26 cellular contexts compared by ENCODE assay signal in genomic region chr4:44661940-44662622, GRCh38. TPM values are rescaled to one million over a fixed set of nuclear protein-coding genes. Genes with fewer than 3 reads are reported as not detected.
A peak's percentile ranks its signal among the peaks of the same experiment; 100 is the strongest.
DNase-seq lines count a peak whose midpoint lies in the region; ATAC-seq and TF ChIP-seq lines count a peak whose summit lies in the region.
"Had no signal": no experiment of that assay in that cellular context is flagged by ENCODE, and none has a peak within 500 bp of the region (broad histone marks: within the 10 kb centered on the region; RNA-seq: fewer than 3 reads in every experiment).

No MANE protein-coding gene starts in this region.

- ATAC-seq in HG02610 (IDR thresholded peaks at IDR 0.05; ENCODE audit: unreplicated experiment), result peak; percentile 8
- ATAC-seq in foreskin keratinocyte, result peak; percentile 35
- ATAC-seq: GM23338, mucosa of descending colon had no signal

- peak; percentile 62 for DNase-seq in DMS53 treated with DMSO at 0.1 percent for 48 hours (lab: John Stamatoyannopoulos, UW; ENCODE audit: unreplicated experiment)
- peak; percentile 17 for DNase-seq in RKO (ENCODE audit: low spot score)
- DNase-seq in foreskin keratinocyte, result no peak
- no peak for DNase-seq in activated CD8-positive, alpha-beta memory T cell treated with anti-CD3 and anti-CD28 coated beads for 24 hours
- no peak for DNase-seq in GM10248 (ENCODE audit: extremely low spot score)
- DNase-seq in neural progenitor cell (ENCODE audit: low spot score), result no peak
- DNase-seq in amniotic stem cell (lab: John Stamatoyannopoulos, UW), result no peak
- DNase-seq: activated CD4-positive, alpha-beta T cell treated with anti-CD3 and anti-CD28 coated beads for 48 hours; islet precursor cell; mucosa of descending colon; NCI-H1048; NCI-H187; NCI-H2227 treated with DMSO at 0.1 percent for 48 hours; NCI-H748 treated with DMSO at 0.1 percent for 48 hours; SJCRH30; stimulated activated naive B cell treated with anti-CD40 and anti-IgM and Interleukin-4, amounts not matched to agents 10 μg/mL and 1 μg/mL and 100 μg/mL, for 72 hours had no signal

- H3K4me3 ChIP-seq in neural progenitor cell, result no peak overlapping the region
- H3K4me3 ChIP-seq: GM23338, mucosa of descending colon, SJCRH30, skin epidermis, thoracic aorta had no signal

- H3K4me1 ChIP-seq in foreskin keratinocyte (no peaks in the 10 kb centered on the region), neural progenitor cell (no peaks in the 10 kb centered on the region)
- H3K4me1 ChIP-seq: SJCRH30 had no signal

- no peaks in the 10 kb centered on the region for H3K9me3 Mint-ChIP-seq in neural progenitor cell
- H3K9me3 Mint-ChIP-seq: GM23338; stimulated activated naive B cell treated with anti-CD40 and anti-IgM and Interleukin-4, amounts not matched to agents 10 μg/mL and 1 μg/mL and 100 μg/mL, for 72 hours had no signal

- H3K9me3 ChIP-seq in neural progenitor cell (ENCODE audit: low read depth), result no peaks in the 10 kb centered on the region
- H3K9me3 ChIP-seq: mucosa of descending colon, SJCRH30, thoracic aorta had no signal

- H3K27ac ChIP-seq in foreskin keratinocyte, result no peak overlapping the region
- no peak overlapping the region for H3K27ac ChIP-seq in neural progenitor cell
- H3K27ac ChIP-seq: C4-2B, KMS-11, SJCRH30, skin epidermis, thoracic aorta had no signal

- H3K4me3 Mint-ChIP-seq in neural progenitor cell, result no peak overlapping the region
- H3K4me3 Mint-ChIP-seq: activated naive CD8-positive, alpha-beta T cell; GM23338; stimulated activated naive B cell treated with anti-CD40 and anti-IgM and Interleukin-4, amounts not matched to agents 10 μg/mL and 1 μg/mL and 100 μg/mL, for 72 hours had no signal

- CTCF ChIA-PET in GM10248 (lab: Yijun Ruan, JAX), result interaction anchor here (1.5 kb wide), 1 partner anchor 10 kb away, joined by 4 read pairs; no protein-coding TSS in a partner anchor

- POLR2A ChIA-PET in GM10248 (lab: Yijun Ruan, JAX), result no interaction called here

- H3F3A ChIP-seq in neural progenitor cell (ENCODE audit: low read depth), result no peaks in the 10 kb centered on the region

- no peak overlapping the region for H3K4me2 ChIP-seq in neural progenitor cell
- H3K4me2 ChIP-seq: GM23338, KMS-11 had no signal

- H3K27me3 Mint-ChIP-seq in neural progenitor cell (ENCODE audit: insufficient read depth, low read depth), result no peaks in the 10 kb centered on the region
- H3K27me3 Mint-ChIP-seq: progenitor cell of endocrine pancreas had no signal

- no peaks in the 10 kb centered on the region for H3K36me3 ChIP-seq in neural progenitor cell
- H3K36me3 ChIP-seq: SJCRH30, thoracic aorta had no signal

- H4K20me1 ChIP-seq in neural progenitor cell (ENCODE audit: low read depth), result no peaks in the 10 kb centered on the region

- H3K4me1 Mint-ChIP-seq in neural progenitor cell, result peaks cover 3% of the 10 kb centered on the region
- H3K4me1 Mint-ChIP-seq: stimulated activated naive B cell treated with anti-CD40 and anti-IgM and Interleukin-4, amounts not matched to agents 10 μg/mL and 1 μg/mL and 100 μg/mL, for 72 hours had no signal

- no peak overlapping the region for H2AFZ ChIP-seq in neural progenitor cell (replicated peaks)

- H3K9ac ChIP-seq in neural progenitor cell, result no peak overlapping the region
- H3K9ac ChIP-seq: KMS-11 had no signal

- no peaks in the 10 kb centered on the region for H3K27me3 ChIP-seq in foreskin keratinocyte
- no peaks in the 10 kb centered on the region for H3K27me3 ChIP-seq in neural progenitor cell
- H3K27me3 ChIP-seq: SJCRH30 had no signal

- no peak for TF ChIP-seq CTCF in foreskin keratinocyte (conservative IDR thresholded peaks at IDR 0.05)
- no peak for TF ChIP-seq CTCF in GM10248 (IDR thresholded peaks at IDR 0.05; ENCODE audit: control extremely low read depth, extremely low read depth, low read depth, missing control alignments)
- no peak for TF ChIP-seq CTCF in neural progenitor cell (IDR thresholded peaks at IDR 0.05)

- no peaks in the 10 kb centered on the region for H3K36me3 Mint-ChIP-seq in neural progenitor cell
- H3K36me3 Mint-ChIP-seq: activated naive CD8-positive, alpha-beta T cell; stimulated activated naive B cell treated with anti-CD40 and anti-IgM and Interleukin-4, amounts not matched to agents 10 μg/mL and 1 μg/mL and 100 μg/mL, for 72 hours had no signal

- H3K79me2 ChIP-seq in neural progenitor cell (ENCODE audit: low read depth), result no peaks in the 10 kb centered on the region

- H3K27ac Mint-ChIP-seq in neural progenitor cell, result no peak overlapping the region
- H3K27ac Mint-ChIP-seq: activated naive CD8-positive, alpha-beta T cell; GM23338; progenitor cell of endocrine pancreas; stimulated activated naive B cell treated with anti-CD40 and anti-IgM and Interleukin-4, amounts not matched to agents 10 μg/mL and 1 μg/mL and 100 μg/mL, for 72 hours had no signal

RNA-seq across cellular contexts. Expression of gene YIPF7, which starts 10.7 kb away (rescaled TPM):
- not detected in 2 replicates for total RNA-seq in foreskin keratinocyte
- not detected in 2 replicates for polyA plus RNA-seq in foreskin keratinocyte
- not detected in 2 replicates for total RNA-seq in neural progenitor cell (ENCODE audit: low replicate concordance)
- total RNA-seq: GM23338; mucosa of descending colon; SJCRH30; T-helper 1 cell treated with Interleukin-12 subunit alpha and Interleukin-12 subunit beta and Interleukin-4 antibody, amounts not matched to agents 30 ng/mL and 1 ng/mL, for 36 hours; thoracic aorta had no signal
- polyA plus RNA-seq: esophagus, GM23338 had no signal

RNA-seq across cellular contexts. Expression of gene GUF1, which starts 16.1 kb away (rescaled TPM):
- total RNA-seq in foreskin keratinocyte (20.9 and 23.5 TPM in 2 replicates), neural progenitor cell (ENCODE audit: low replicate concordance) (23.3 and 39.4 TPM in 2 replicates)
- 14.2 and 14.4 TPM in 2 replicates for polyA plus RNA-seq in foreskin keratinocyte

Comparison
In these comparisons a context has a peak if more than half of its experiments do, and no peak if none do; other contexts are left out.
1. DNase-seq: peak in DMS53 treated with DMSO at 0.1 percent for 48 hours (single experiment) and RKO (single experiment); none in foreskin keratinocyte (0 of 2), activated CD8-positive, alpha-beta memory T cell treated with anti-CD3 and anti-CD28 coated beads for 24 hours (single experiment), GM10248 (single experiment), neural progenitor cell (single experiment) and amniotic stem cell (single experiment).